In genomic region chr4:185134176-185134869, GRCh38 we compare ENCODE assay signal across 10 cellular contexts. TPM values are rescaled to one million over a fixed set of nuclear protein-coding genes. Genes with fewer than 3 reads are reported as not detected.
DNase-seq lines count a peak whose midpoint lies in the region; ATAC-seq, FAIRE-seq and TF ChIP-seq lines count a peak whose summit lies in the region.
"Had no signal": no experiment of that assay in that cellular context is flagged by ENCODE, and none has a peak within 500 bp of the region (broad histone marks: within the 10 kb centered on the region; RNA-seq: fewer than 3 reads in every experiment).

No MANE protein-coding gene starts in this region.

- POLR2A ChIA-PET in activated naive CD8-positive, alpha-beta T cell treated with anti-CD3 and anti-CD28 coated beads, Interleukin-2, amount 10 ng/mL, durations not matched to agents 7 days and 5 days (lab: Charles Lee): interaction anchor here (0.6 kb wide), 1 partner anchor 389 kb away, joined by 3 read pairs; no protein-coding TSS in a partner anchor
- POLR2A ChIA-PET in MCF 10A (lab: Yijun Ruan, JAX): interaction anchor here (0.7 to 1.4 kb wide), 4 partner anchors 9 to 94 kb away, joined by 3 to 5 read pairs (median 4); partner anchors contain the start of gene SLC25A4

- peaks cover 0 to 2% of the 10 kb centered on the region in 2 donors for H3K4me1 ChIP-seq in kidney (ENCODE audit: control insufficient read depth in 1 of 2, insufficient read depth in 1 of 2, low read depth in 1 of 2, low read length in 2 of 2)
- H3K4me1 ChIP-seq in tibial artery: no peaks in the 10 kb centered on the region

- CTCF ChIA-PET in MCF 10A (lab: Yijun Ruan, JAX): interaction anchor here (0.5 to 2.9 kb wide), 33 partner anchors 8 to 1786 kb away, joined by 3 to 27 read pairs (median 3); partner anchors contain the start of genes CASP3, HELT, PRIMPOL and SLC25A4

- TF ChIP-seq CTCF in MCF 10A (IDR thresholded peaks at IDR 0.05; ENCODE audit: unreplicated experiment) (peak; percentile 64), kidney (IDR thresholded peaks at IDR 0.05; ENCODE audit: borderline replicate concordance, extremely low read depth, insufficient read depth) (peak; percentile 73), tibial artery (IDR thresholded peaks at IDR 0.05) (peak; percentile 70 to 76)

- H3K36me3 ChIP-seq in kidney (ENCODE audit: control insufficient read depth in 1 of 2, insufficient read depth in 2 of 2, low read length in 2 of 2) (no peaks in the 10 kb centered on the region), tibial artery (no peaks in the 10 kb centered on the region)

- H3K9me3 Mint-ChIP-seq in activated naive CD8-positive, alpha-beta T cell treated with anti-CD3 and anti-CD28 coated beads, Interleukin-2, amount 10 ng/mL, durations not matched to agents 7 days and 5 days: no peaks in the 10 kb centered on the region
- no peaks in the 10 kb centered on the region for H3K9me3 Mint-ChIP-seq in activated naive CD8-positive, alpha-beta T cell treated with anti-CD3 and anti-CD28 coated beads for 36 hours
- no peaks in the 10 kb centered on the region for H3K9me3 Mint-ChIP-seq in MCF 10A (ENCODE audit: unreplicated experiment)
- H3K9me3 Mint-ChIP-seq: dendritic cell treated with granulocyte-macrophage colony-stimulating factor and Interleukin-4, amounts not matched to agents 40 ng/mL and 50 ng/mL, for 4 days; stimulated activated naive CD8-positive, alpha-beta T cell treated with anti-CD3 and anti-CD28 coated beads, Interleukin-15, Interleukin-2, amounts not matched to agents 100 ng/mL and 50 ng/mL, for 24 hours had no signal

- H3K4me3 Mint-ChIP-seq in activated naive CD8-positive, alpha-beta T cell treated with anti-CD3 and anti-CD28 coated beads, Interleukin-2, amount 10 ng/mL, durations not matched to agents 7 days and 5 days: no peak overlapping the region
- no peak overlapping the region for H3K4me3 Mint-ChIP-seq in activated naive CD8-positive, alpha-beta T cell treated with anti-CD3 and anti-CD28 coated beads for 36 hours
- H3K4me3 Mint-ChIP-seq in MCF 10A (ENCODE audit: unreplicated experiment): no peak overlapping the region
- H3K4me3 Mint-ChIP-seq: dendritic cell treated with granulocyte-macrophage colony-stimulating factor and Interleukin-4, amounts not matched to agents 40 ng/mL and 50 ng/mL, for 4 days; stimulated activated naive CD8-positive, alpha-beta T cell treated with anti-CD3 and anti-CD28 coated beads, Interleukin-15, Interleukin-2, amounts not matched to agents 100 ng/mL and 50 ng/mL, for 24 hours had no signal

- H3K4me3 ChIP-seq in kidney (ENCODE audit: low read length in 2 of 2) (no peak overlapping the region), tibial artery (no peak overlapping the region)

- H3K27me3 ChIP-seq in tibial artery: no peaks in the 10 kb centered on the region

- H3K27me3 Mint-ChIP-seq in activated naive CD8-positive, alpha-beta T cell treated with anti-CD3 and anti-CD28 coated beads, Interleukin-2, amount 10 ng/mL, durations not matched to agents 7 days and 5 days: peaks cover 51% of the 10 kb centered on the region
- H3K27me3 Mint-ChIP-seq in activated naive CD8-positive, alpha-beta T cell treated with anti-CD3 and anti-CD28 coated beads for 36 hours: peaks cover 32% of the 10 kb centered on the region
- no peaks in the 10 kb centered on the region for H3K27me3 Mint-ChIP-seq in MCF 10A (ENCODE audit: insufficient read depth, unreplicated experiment)

- BruUV-seq in MCF 10A (replicated peaks; lab: Mats Ljungman, UMichigan): no TSS peak

- H3K27ac Mint-ChIP-seq in activated naive CD8-positive, alpha-beta T cell treated with anti-CD3 and anti-CD28 coated beads, Interleukin-2, amount 10 ng/mL, durations not matched to agents 7 days and 5 days: no peak overlapping the region
- H3K27ac Mint-ChIP-seq in activated naive CD8-positive, alpha-beta T cell treated with anti-CD3 and anti-CD28 coated beads for 36 hours: no peak overlapping the region
- H3K27ac Mint-ChIP-seq in MCF 10A (ENCODE audit: low read depth, unreplicated experiment): no peak overlapping the region
- H3K27ac Mint-ChIP-seq: dendritic cell treated with granulocyte-macrophage colony-stimulating factor and Interleukin-4, amounts not matched to agents 40 ng/mL and 50 ng/mL, for 4 days; stimulated activated naive CD8-positive, alpha-beta T cell treated with anti-CD3 and anti-CD28 coated beads, Interleukin-15, Interleukin-2, amounts not matched to agents 100 ng/mL and 50 ng/mL, for 24 hours had no signal

- H3K9me3 ChIP-seq in kidney (ENCODE audit: control insufficient read depth in 1 of 2, low read length in 2 of 2) (no peaks in the 10 kb centered on the region), tibial artery (no peaks in the 10 kb centered on the region)

- intact Hi-C loops in MCF 10A (cut with micrococcal nuclease): loop anchor here (1.0 to 10.0 kb wide), 5 partner anchors 37 to 870 kb away; no protein-coding TSS in a partner anchor
- intact Hi-C loops in kidney (cut with DNase I): loop anchor here (10.0 kb wide), 1 partner anchor 100 kb away; no protein-coding TSS in a partner anchor
- intact Hi-C loops in tibial artery (cut with DNase I; ENCODE audit: low total_unique reads): loop anchor here (1.0 to 10.0 kb wide), 2 partner anchors 36 to 390 kb away; no protein-coding TSS in a partner anchor

- no peak overlapping the region for H3K9ac ChIP-seq in kidney (ENCODE audit: low read length in 2 of 2)

- no peaks in the 10 kb centered on the region for H3K4me1 Mint-ChIP-seq in activated naive CD8-positive, alpha-beta T cell treated with anti-CD3 and anti-CD28 coated beads, Interleukin-2, amount 10 ng/mL, durations not matched to agents 7 days and 5 days
- peaks cover 2% of the 10 kb centered on the region for H3K4me1 Mint-ChIP-seq in activated naive CD8-positive, alpha-beta T cell treated with anti-CD3 and anti-CD28 coated beads for 36 hours
- H3K4me1 Mint-ChIP-seq in MCF 10A (ENCODE audit: insufficient read depth, unreplicated experiment): no peaks in the 10 kb centered on the region

- H3K27ac ChIP-seq in kidney (ENCODE audit: low read depth in 2 of 2, low read length in 2 of 2): no peak overlapping the region
- no peak overlapping the region for H3K27ac ChIP-seq in tibial artery

- no peak for DNase-seq in activated naive CD8-positive, alpha-beta T cell treated with anti-CD3 and anti-CD28 coated beads, Interleukin-2, amount 10 ng/mL, durations not matched to agents 7 days and 5 days
- no peak for DNase-seq in activated naive CD8-positive, alpha-beta T cell treated with anti-CD3 and anti-CD28 coated beads for 36 hours
- DNase-seq in NCI-H526 treated with DMSO at 0.1 percent for 48 hours (lab: John Stamatoyannopoulos, UW): peak; percentile 20
- DNase-seq in MCF 10A (ENCODE audit: unreplicated experiment): peak; percentile 61
- no peak for DNase-seq in kidney
- DNase-seq in tibial artery: no peak

- peak; percentile 63 for ATAC-seq in activated naive CD8-positive, alpha-beta T cell treated with anti-CD3 and anti-CD28 coated beads, Interleukin-2, amount 10 ng/mL, durations not matched to agents 7 days and 5 days (ENCODE audit: low read depth)
- peak; percentile 64 for ATAC-seq in HG02798 (IDR thresholded peaks at IDR 0.05; ENCODE audit: poor library complexity, unreplicated experiment)
- ATAC-seq in GM19455 (IDR thresholded peaks at IDR 0.05; ENCODE audit: unreplicated experiment): no peak

- FAIRE-seq in kidney (lab: Jason Lieb, UNC): peak; percentile 60

- H3K36me3 Mint-ChIP-seq in activated naive CD8-positive, alpha-beta T cell treated with anti-CD3 and anti-CD28 coated beads, Interleukin-2, amount 10 ng/mL, durations not matched to agents 7 days and 5 days: no peaks in the 10 kb centered on the region
- H3K36me3 Mint-ChIP-seq in activated naive CD8-positive, alpha-beta T cell treated with anti-CD3 and anti-CD28 coated beads for 36 hours: no peaks in the 10 kb centered on the region
- no peaks in the 10 kb centered on the region for H3K36me3 Mint-ChIP-seq in MCF 10A (ENCODE audit: insufficient read depth, unreplicated experiment)

RNA-seq across cellular contexts. Expression of gene SLC25A4, which starts 8.7 kb away (rescaled TPM):
- total RNA-seq in activated naive CD8-positive, alpha-beta T cell treated with anti-CD3 and anti-CD28 coated beads, Interleukin-2, amount 10 ng/mL, durations not matched to agents 7 days and 5 days: 1 to 10 TPM; 5.3 to 6.1 TPM
- 1 to 10 TPM; 7.6 to 7.8 TPM for total RNA-seq in activated naive CD8-positive, alpha-beta T cell treated with anti-CD3 and anti-CD28 coated beads for 36 hours
- total RNA-seq in MCF 10A (2022): 18.8 and 18.9 TPM in 2 replicates
- 41.2 TPM for total RNA-seq in kidney
- polyA plus RNA-seq in kidney (ENCODE audit: insufficient read depth, low read depth, low replicate concordance): 148 TPM

Comparison
In these comparisons a context has a peak if more than half of its experiments do, and no peak if none do; other contexts are left out.
1. DNase-seq: peak in NCI-H526 treated with DMSO at 0.1 percent for 48 hours (single experiment) and MCF 10A (single experiment); none in activated naive CD8-positive, alpha-beta T cell treated with anti-CD3 and anti-CD28 coated beads, Interleukin-2, amount 10 ng/mL, durations not matched to agents 7 days and 5 days (single experiment), activated naive CD8-positive, alpha-beta T cell treated with anti-CD3 and anti-CD28 coated beads for 36 hours (single experiment), kidney (single experiment) and tibial artery (0 of 2).
2. Peak in every context shown above with its lines, with median percentiles within 50 percentile points of each other: CTCF ChIP-seq.